In genomic region chr1:30032302-30032701, GRCh38 we compare ENCODE assay signal across 37 cellular contexts.
DNase-seq lines count a peak whose midpoint lies in the region; ATAC-seq, FAIRE-seq and TF ChIP-seq lines count a peak whose summit lies in the region.
"Had no signal": no experiment of that assay in that cellular context is flagged by ENCODE, and none has a peak within 500 bp of the region (broad histone marks: within the 10 kb centered on the region; RNA-seq: fewer than 3 reads in every experiment).

No MANE protein-coding gene starts in this region.

- H3K79me2 ChIP-seq in HepG2 (ENCODE audit: insufficient read depth, low read length) (no peaks in the 10 kb centered on the region), K562 (ENCODE audit: control insufficient read depth, insufficient read depth, low read length) (no peaks in the 10 kb centered on the region)

- H4K20me1 ChIP-seq in HepG2 (ENCODE audit: insufficient read depth, low read length) (no peaks in the 10 kb centered on the region), K562 (replicated peaks; ENCODE audit: control insufficient read depth, insufficient read depth, low read length) (no peaks in the 10 kb centered on the region)
- H4K20me1 ChIP-seq: BLaER1; BLaER1 treated with 17β-estradiol and CSF1 and Interleukin-3, amounts not matched to agents 10 nM and 100 nM had no signal

- H3K4me3 Mint-ChIP-seq in natural killer cell = no peak overlapping the region
- H3K4me3 Mint-ChIP-seq: B cell; CD14-positive monocyte; CD4-positive, alpha-beta memory T cell; CD4-positive, alpha-beta T cell; CD4-positive, CD25-positive, alpha-beta regulatory T cell; CD8-positive, alpha-beta memory T cell; CD8-positive, alpha-beta T cell had no signal

- DNase-seq in HepG2 (ENCODE audit: low spot score) (no peak), right lobe of liver (no peak), K562 (ENCODE audit: extremely low read depth in 1 of 4, low spot score in 3 of 4) (no peak), colonic mucosa (peak; percentile 1), ureter (ENCODE audit: low spot score) (peak; percentile 10), natural killer cell (no peak), retina (no peak), transverse colon (no peak)
- DNase-seq: 8988T; ACHN; AML-193; BE2C; C1 segment of cervical spinal cord; Caco-2; Calu3; CD4-positive, alpha-beta memory T cell; CD4-positive, alpha-beta T cell; CD4-positive, CD25-positive, alpha-beta regulatory T cell; CD8-positive, alpha-beta memory T cell; CD8-positive, alpha-beta T cell; COR-L47; DMS 273 treated with DMSO at 0.1 percent for 48 hours; DMS153; DMS53; DMS79; DMS79 treated with DMSO at 0.1 percent for 48 hours; DND-41; EL had no signal

- TF ChIP-seq RAD21 in HepG2 (CRISPR knock-in tag; IDR thresholded peaks at IDR 0.05) (no peak), K562 (CRISPR knock-in tag; conservative IDR thresholded peaks at IDR 0.05 in 1 of 2, IDR thresholded peaks at IDR 0.05 in 1 of 2) (no peak)

- CTCF ChIA-PET in HepG2 (lab: Yijun Ruan, JAX; ENCODE audit: low intra/inter-chr PET ratio, low total read pairs) = no interaction called here
- CTCF ChIA-PET in K562 (lab: Yijun Ruan, JAX; ENCODE audit: low intra/inter-chr PET ratio) = no interaction called here

- peaks cover 2% of the 10 kb centered on the region in 2 donors for H3K9me3 Mint-ChIP-seq in natural killer cell

- in situ Hi-C loops in HepG2 (cut with HindIII; ENCODE audit: extremely low pct_ligation_motif_present, low pct_unique_long_range_greater_than_20kb) = no loop called here
- in situ Hi-C loops in K562 (cut with MboI) = no loop called here
- in situ Hi-C loops in transverse colon (cut with MboI; ENCODE audit: low pct_ligation_motif_present in 1 of 4, low pct_unique_long_range_greater_than_20kb in 1 of 4, low sequenced_read_pairs in 3 of 4) = no loop called here

- TF ChIP-seq POLR2A in HepG2 (IDR thresholded peaks at IDR 0.05; ENCODE audit: insufficient read depth in 1 of 2, low read depth in 2 of 2, low read length in 2 of 2) (no peak), right lobe of liver (IDR thresholded peaks at IDR 0.05) (no peak), K562 (conservative IDR thresholded peaks at IDR 0.05) (no peak), transverse colon (IDR thresholded peaks at IDR 0.05) (no peak)

- H3K36me3 Mint-ChIP-seq in natural killer cell = no peaks in the 10 kb centered on the region
- H3K36me3 Mint-ChIP-seq: CD14-positive monocyte; CD4-positive, alpha-beta memory T cell; CD4-positive, CD25-positive, alpha-beta regulatory T cell; CD8-positive, alpha-beta T cell had no signal

- H3K27ac ChIP-seq in HepG2 (ENCODE audit: extremely low read length, insufficient read depth, low read length) (no peak overlapping the region), right lobe of liver (no peak overlapping the region), K562 (ENCODE audit: extremely low read depth, low read depth, low read length) (no peak overlapping the region), colonic mucosa (no peak overlapping the region), transverse colon (no peak overlapping the region)
- H3K27ac ChIP-seq: 22Rv1; A549; BLaER1; BLaER1 treated with 17β-estradiol and CSF1 and Interleukin-3, amounts not matched to agents 10 nM and 100 nM; C4-2B had no signal

- H3K9ac ChIP-seq in HepG2 (ENCODE audit: insufficient read depth, low read depth, low read length) (no peak overlapping the region), K562 (ENCODE audit: insufficient read depth in 1 of 2, low read depth in 2 of 2, low read length in 2 of 2) (no peak overlapping the region), colonic mucosa (ENCODE audit: low read depth in 2 of 2, low read length in 2 of 2) (no peak overlapping the region)
- H3K9ac ChIP-seq: BLaER1; BLaER1 treated with 17β-estradiol and CSF1 and Interleukin-3, amounts not matched to agents 10 nM and 100 nM had no signal

- ATAC-seq in HepG2 (no peak), right lobe of liver (no peak), K562 (no peak), natural killer cell (no peak)
- ATAC-seq: A549; CD8-positive, alpha-beta T cell had no signal

- BruUV-seq in HepG2 (replicated peaks; lab: Mats Ljungman, UMichigan) (no TSS peak), K562 (replicated peaks; lab: Mats Ljungman, UMichigan) (no TSS peak)

- no peaks in the 10 kb centered on the region for H3K27me3 ChIP-seq in HepG2 (ENCODE audit: control insufficient read depth in 1 of 2, insufficient read depth in 2 of 2, low read length in 2 of 2)
- H3K27me3 ChIP-seq in right lobe of liver = no peaks in the 10 kb centered on the region
- H3K27me3 ChIP-seq in K562 (ENCODE audit: control insufficient read depth in 2 of 2, insufficient read depth in 2 of 2, low read length in 2 of 2) = peaks cover 0 to 4% of the 10 kb centered on the region in 2 experiments; a peak in 2 of 5 replicates
- no peaks in the 10 kb centered on the region for H3K27me3 ChIP-seq in colonic mucosa
- H3K27me3 ChIP-seq in transverse colon = no peaks in the 10 kb centered on the region
- H3K27me3 ChIP-seq: BE2C; BLaER1; BLaER1 treated with 17β-estradiol and CSF1 and Interleukin-3, amounts not matched to agents 10 nM and 100 nM had no signal

- no peaks in the 10 kb centered on the region for H3K36me3 ChIP-seq in HepG2 (replicated peaks in 1 of 2; ENCODE audit: control insufficient read depth in 1 of 2, insufficient read depth in 2 of 2, low read length in 2 of 2)
- no peaks in the 10 kb centered on the region for H3K36me3 ChIP-seq in right lobe of liver
- no peaks in the 10 kb centered on the region for H3K36me3 ChIP-seq in K562 (ENCODE audit: control insufficient read depth, insufficient read depth, low read length)
- no peaks in the 10 kb centered on the region for H3K36me3 ChIP-seq in colonic mucosa
- H3K36me3 ChIP-seq in transverse colon = no peaks in the 10 kb centered on the region
- H3K36me3 ChIP-seq: BE2C; BLaER1; BLaER1 treated with 17β-estradiol and CSF1 and Interleukin-3, amounts not matched to agents 10 nM and 100 nM had no signal

- H3K4me3 ChIP-seq in HepG2 (replicated peaks in 1 of 3; ENCODE audit: insufficient read depth in 1 of 3, low read depth in 2 of 3, low read length in 3 of 3) = no peak overlapping the region
- no peak overlapping the region for H3K4me3 ChIP-seq in right lobe of liver
- H3K4me3 ChIP-seq in K562 = no peak overlapping the region
- no peak overlapping the region for H3K4me3 ChIP-seq in colonic mucosa
- no peak overlapping the region for H3K4me3 ChIP-seq in transverse colon
- H3K4me3 ChIP-seq: A549; BLaER1; BLaER1 treated with 17β-estradiol and CSF1 and Interleukin-3, amounts not matched to agents 10 nM and 100 nM had no signal

- H3K27me3 Mint-ChIP-seq in natural killer cell (ENCODE audit: low read depth in 2 of 2) = peaks cover 25 to 39% of the 10 kb centered on the region in 2 donors
- H3K27me3 Mint-ChIP-seq: CD4-positive, CD25-positive, alpha-beta regulatory T cell had no signal

- TF ChIP-seq EP300 in HepG2 (IDR thresholded peaks at IDR 0.05; ENCODE audit: low read depth in 2 of 2, low read length in 2 of 2) (no peak), HepG2 (CRISPR knock-in tag; IDR thresholded peaks at IDR 0.05; ENCODE audit: borderline replicate concordance) (no peak), K562 (IDR thresholded peaks at IDR 0.05; ENCODE audit: low read length) (no peak), transverse colon (IDR thresholded peaks at IDR 0.05; ENCODE audit: low read depth) (no peak)

- H3K9me3 ChIP-seq in HepG2 (ENCODE audit: low read length) = peaks cover 9% of the 10 kb centered on the region
- no peaks in the 10 kb centered on the region for H3K9me3 ChIP-seq in right lobe of liver
- H3K9me3 ChIP-seq in K562 (replicated peaks; ENCODE audit: control insufficient read depth, insufficient read depth, low read depth, low read length) = no peaks in the 10 kb centered on the region
- no peaks in the 10 kb centered on the region for H3K9me3 ChIP-seq in colonic mucosa
- H3K9me3 ChIP-seq in transverse colon = no peaks in the 10 kb centered on the region
- H3K9me3 ChIP-seq: A549, BE2C, Caco-2 had no signal

- H2AFZ ChIP-seq in HepG2 (ENCODE audit: low read length) = no peak overlapping the region
- H2AFZ ChIP-seq in K562 (ENCODE audit: low read depth, low read length) = no peak overlapping the region

- H3K4me1 ChIP-seq in HepG2 (ENCODE audit: insufficient read depth, low read length) (no peaks in the 10 kb centered on the region), right lobe of liver (no peaks in the 10 kb centered on the region), K562 (replicated peaks in 1 of 2; ENCODE audit: control insufficient read depth in 2 of 2, insufficient read depth in 2 of 2, low read length in 2 of 2) (peaks cover 0 to 8% of the 10 kb centered on the region in 2 experiments; a peak in 1 of 5 replicates), colonic mucosa (no peaks in the 10 kb centered on the region), transverse colon (no peaks in the 10 kb centered on the region)
- H3K4me1 ChIP-seq: A549; BE2C; BLaER1; BLaER1 treated with 17β-estradiol and CSF1 and Interleukin-3, amounts not matched to agents 10 nM and 100 nM; Caco-2 had no signal

- intact Hi-C loops in HepG2 (cut with micrococcal nuclease; ENCODE audit: unreplicated experiment) = no loop called here
- intact Hi-C loops in right lobe of liver (cut with DNase I) = no loop called here
- intact Hi-C loops in K562 (cut with micrococcal nuclease) = no loop called here
- intact Hi-C loops in colonic mucosa (cut with DNase I) = no loop called here
- intact Hi-C loops in natural killer cell (cut with micrococcal nuclease) = no loop called here
- intact Hi-C loops in transverse colon (cut with DNase I; ENCODE audit: low total_unique reads) = no loop called here

- no peaks in the 10 kb centered on the region for H3K4me1 Mint-ChIP-seq in natural killer cell
- H3K4me1 Mint-ChIP-seq: B cell; CD14-positive monocyte; CD4-positive, alpha-beta memory T cell; CD4-positive, CD25-positive, alpha-beta regulatory T cell; CD8-positive, alpha-beta memory T cell had no signal

- H3K27ac Mint-ChIP-seq in natural killer cell = no peak overlapping the region
- H3K27ac Mint-ChIP-seq: B cell; CD14-positive monocyte; CD4-positive, alpha-beta memory T cell; CD4-positive, alpha-beta T cell; CD4-positive, CD25-positive, alpha-beta regulatory T cell; CD8-positive, alpha-beta memory T cell; CD8-positive, alpha-beta T cell had no signal

- no peaks in the 10 kb centered on the region for H3K9me1 ChIP-seq in K562 (ENCODE audit: control insufficient read depth, insufficient read depth, low read length)

- FAIRE-seq in HepG2 (lab: Jason Lieb, UNC) (no peak), K562 (lab: Jason Lieb, UNC) (no peak)
- FAIRE-seq: A204.1, A549, D721Med had no signal

- POLR2A ChIA-PET in HepG2 (lab: Yijun Ruan, JAX) (no interaction called here), K562 (lab: Yijun Ruan, JAX) (no interaction called here)

- no peak overlapping the region for H3K4me2 ChIP-seq in HepG2 (ENCODE audit: low read depth, low read length)
- H3K4me2 ChIP-seq in K562 (ENCODE audit: insufficient read depth, low read length) = no peak overlapping the region
- H3K4me2 ChIP-seq: A549; BLaER1; BLaER1 treated with 17β-estradiol and CSF1 and Interleukin-3, amounts not matched to agents 10 nM and 100 nM had no signal

- no peak for TF ChIP-seq CTCF in HepG2 (CRISPR knock-in tag; IDR thresholded peaks at IDR 0.05)
- no peak for TF ChIP-seq CTCF in right lobe of liver (IDR thresholded peaks at IDR 0.05)
- TF ChIP-seq CTCF in K562 (IDR thresholded peaks at IDR 0.05 in 2 of 3, conservative IDR thresholded peaks at IDR 0.05 in 1 of 3; ENCODE audit: insufficient read depth in 2 of 3, low read depth in 1 of 3, low read length in 3 of 3) = no peak
- TF ChIP-seq CTCF in colonic mucosa (IDR thresholded peaks at IDR 0.05) = no peak
- no peak for TF ChIP-seq CTCF in natural killer cell (IDR thresholded peaks at IDR 0.05)
- TF ChIP-seq CTCF in transverse colon (IDR thresholded peaks at IDR 0.05) = no peak

- 4% methylated on average over 1 of the region's 1 CpG for WGBS in HepG2 (ENCODE audit: low lambda C conversion rate)
- WGBS in right lobe of liver (ENCODE audit: insufficient coverage, low coverage, low lambda C conversion rate, missing lambda C conversion rate) = 59% methylated on average over 1 of the region's 1 CpG
- WGBS in K562 (ENCODE audit: insufficient coverage, low coverage, missing lambda C conversion rate) = 0% methylated on average over 1 of the region's 1 CpG
- 68 to 88% methylated on average over 1 of the region's 1 CpG for WGBS in transverse colon (ENCODE audit: low coverage in 1 of 2), 2 donors

Comparison
In these comparisons a context has a peak if more than half of its experiments do, and no peak if none do; other contexts are left out.
1. DNase-seq: peak in colonic mucosa (single experiment) and ureter (single experiment); none in HepG2 (single experiment), right lobe of liver (0 of 3), K562 (0 of 4), natural killer cell (single experiment), retina (single experiment) and transverse colon (single experiment).
2. Of the 241 proteins assayed by ChIP-seq in both HepG2 and K562: peak only in HepG2: none; only in K562: none; in both: ZNF124; in neither: 240.